Comparison of ENCODE assay signal across 13 cellular contexts in genomic region chr5:125719681-125720676, GRCh38.
DNase-seq lines count a peak whose midpoint lies in the region; ATAC-seq and TF ChIP-seq lines count a peak whose summit lies in the region.
"Had no signal": no experiment of that assay in that cellular context is flagged by ENCODE, and none has a peak within 500 bp of the region (broad histone marks: within the 10 kb centered on the region; RNA-seq: fewer than 3 reads in every experiment).

No MANE protein-coding gene starts in this region.

- TF ChIP-seq POLR2A in breast epithelium (IDR thresholded peaks at IDR 0.05) (no peak), upper lobe of left lung (IDR thresholded peaks at IDR 0.05) (no peak)

- in situ Hi-C loops in T47D (cut with HindIII; ENCODE audit: low pct_unique_long_range_greater_than_20kb, low sequenced_read_pairs) (no loop called here), astrocyte of the cerebellum (cut with HindIII; ENCODE audit: low sequenced_read_pairs) (no loop called here)

- no peaks in the 10 kb centered on the region for H3K27me3 Mint-ChIP-seq in activated T-helper 17 cell treated with anti-CD3 and anti-CD28 coated beads, Interleukin-2, amount 50 U/mL, for 72 hours

- H3K4me3 ChIP-seq in breast epithelium: no peak overlapping the region
- H3K4me3 ChIP-seq in astrocyte of the cerebellum (ENCODE audit: low read depth, low read length): no peak overlapping the region
- H3K4me3 ChIP-seq in upper lobe of left lung: no peak overlapping the region
- no peak overlapping the region for H3K4me3 ChIP-seq in BE2C (ENCODE audit: low read depth, low read length)
- H3K4me3 ChIP-seq: A549, left ventricle myocardium inferior had no signal

- H3K27ac Mint-ChIP-seq in activated T-helper 17 cell treated with anti-CD3 and anti-CD28 coated beads, Interleukin-2, amount 50 U/mL, for 72 hours: no peak overlapping the region

- H3K36me3 ChIP-seq in breast epithelium: no peaks in the 10 kb centered on the region
- H3K36me3 ChIP-seq in upper lobe of left lung: no peaks in the 10 kb centered on the region
- H3K36me3 ChIP-seq in BE2C: no peaks in the 10 kb centered on the region
- H3K36me3 ChIP-seq: brain microvascular endothelial cell, left ventricle myocardium inferior had no signal

- WGBS in upper lobe of left lung, 2 donors: 56 to 68% methylated on average over 11 of the region's 11 CpGs

- H3K27me3 ChIP-seq in breast epithelium (no peaks in the 10 kb centered on the region), upper lobe of left lung (no peaks in the 10 kb centered on the region), BE2C (no peaks in the 10 kb centered on the region)
- H3K27me3 ChIP-seq: brain microvascular endothelial cell had no signal

- peak; percentile 11 to 76 for DNase-seq in T47D (ENCODE audit: low read depth in 1 of 2, low spot score in 1 of 2)
- DNase-seq in breast epithelium (ENCODE audit: low spot score in 2 of 2): no peak
- DNase-seq in astrocyte of the cerebellum (ENCODE audit: low read depth): peak; percentile 18
- DNase-seq in left kidney (ENCODE audit: low read depth, low spot score): peak; percentile 87
- peak in 1 of 2 donors; percentile 54 for DNase-seq in upper lobe of left lung
- no peak for DNase-seq in GOT3 (lab: John Stamatoyannopoulos, UW)
- no peak for DNase-seq in BE2C
- DNase-seq: activated CD4-positive, CD25-positive, alpha-beta regulatory T cell; brain microvascular endothelial cell; left ventricle myocardium inferior; NCI-H446 treated with DMSO at 0.1 percent for 48 hours had no signal

- intact Hi-C loops in breast epithelium (cut with DNase I; ENCODE audit: low total_unique reads): no loop called here

- no peak for TF ChIP-seq CTCF in breast epithelium (IDR thresholded peaks at IDR 0.05)
- no peak for TF ChIP-seq CTCF in astrocyte of the cerebellum (IDR thresholded peaks at IDR 0.05; ENCODE audit: low read depth, low read length, missing control alignments)
- no peak for TF ChIP-seq CTCF in upper lobe of left lung (IDR thresholded peaks at IDR 0.05)
- no peak for TF ChIP-seq CTCF in BE2C (IDR thresholded peaks at IDR 0.05; ENCODE audit: low read depth, low read length)

- peak; percentile 41 to 91 for ATAC-seq in upper lobe of left lung (ENCODE audit: low FRiP score in 2 of 2)
- no peak for ATAC-seq in activated T-helper 17 cell treated with anti-CD3 and anti-CD28 coated beads, Interleukin-2, amount 50 U/mL, for 72 hours (replicated peaks)
- ATAC-seq: A549 had no signal

- H3K4me1 ChIP-seq in breast epithelium (no peaks in the 10 kb centered on the region), upper lobe of left lung (peaks cover 0 to 4% (median 0%) of the 10 kb centered on the region in 4 donors), BE2C (no peaks in the 10 kb centered on the region)
- H3K4me1 ChIP-seq: A549, left ventricle myocardium inferior had no signal

- H3K9me3 ChIP-seq in breast epithelium (no peaks in the 10 kb centered on the region), upper lobe of left lung (no peaks in the 10 kb centered on the region), BE2C (no peaks in the 10 kb centered on the region)
- H3K9me3 ChIP-seq: A549, left ventricle myocardium inferior had no signal

- H3K27ac ChIP-seq in breast epithelium (peak overlapping the region in 1 of 2 donors; percentile 5), upper lobe of left lung (peak overlapping the region in 1 of 4 donors; percentile 11)
- H3K27ac ChIP-seq: A549, brain microvascular endothelial cell, left ventricle myocardium inferior had no signal

- TF ChIP-seq EP300 in upper lobe of left lung (IDR thresholded peaks at IDR 0.05): peak in 1 of 4 donors; percentile 24

- no peaks in the 10 kb centered on the region for H3K4me1 Mint-ChIP-seq in activated T-helper 17 cell treated with anti-CD3 and anti-CD28 coated beads, Interleukin-2, amount 50 U/mL, for 72 hours

- H3K36me3 Mint-ChIP-seq in activated T-helper 17 cell treated with anti-CD3 and anti-CD28 coated beads, Interleukin-2, amount 50 U/mL, for 72 hours (ENCODE audit: low read depth): no peaks in the 10 kb centered on the region

- H3K4me3 Mint-ChIP-seq in activated T-helper 17 cell treated with anti-CD3 and anti-CD28 coated beads, Interleukin-2, amount 50 U/mL, for 72 hours: no peak overlapping the region

- peaks cover 4% of the 10 kb centered on the region for H3K9me3 Mint-ChIP-seq in activated T-helper 17 cell treated with anti-CD3 and anti-CD28 coated beads, Interleukin-2, amount 50 U/mL, for 72 hours

Comparison
In these comparisons a context has a peak if more than half of its experiments do, and no peak if none do; other contexts are left out.
1. DNase-seq: peak in T47D (2 of 2), astrocyte of the cerebellum (single experiment) and left kidney (single experiment); none in breast epithelium (0 of 2), GOT3 (single experiment) and BE2C (single experiment).